In the genomic region with DNA sequence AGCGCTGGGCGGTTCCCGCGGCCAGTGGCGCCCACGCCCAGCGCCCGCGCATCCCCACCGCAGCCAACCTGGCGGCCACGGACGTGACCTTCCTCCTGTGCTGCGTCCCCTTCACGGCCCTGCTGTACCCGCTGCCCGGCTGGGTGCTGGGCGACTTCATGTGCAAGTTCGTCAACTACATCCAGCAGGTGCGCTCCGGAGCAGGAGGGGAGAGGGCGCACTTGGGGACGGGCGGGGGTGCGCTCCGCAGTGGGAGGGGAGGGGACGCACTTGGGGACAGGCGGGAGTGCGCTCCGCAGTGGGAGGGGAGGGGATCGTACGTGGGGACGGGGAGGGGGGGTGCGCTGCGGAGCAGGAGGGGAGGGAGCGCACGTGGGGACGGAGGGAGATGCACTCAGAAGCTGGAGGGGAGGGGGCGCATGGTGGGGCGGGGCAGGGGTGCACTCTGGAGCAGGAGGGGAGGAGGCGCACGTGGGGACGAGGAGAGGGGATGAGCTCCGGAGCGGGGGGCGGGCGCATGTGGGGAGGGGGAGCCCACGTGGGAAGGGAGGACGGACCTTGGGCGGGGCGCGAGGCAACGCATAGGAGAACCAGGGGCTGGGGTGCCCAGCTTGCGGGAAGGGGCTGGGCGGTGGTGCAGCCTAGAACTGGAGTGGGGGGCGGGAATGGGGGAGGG, we compare ENCODE assay signal across 7 cellular contexts.
DNase-seq lines count a peak whose midpoint lies in the region; ATAC-seq lines count a peak whose summit lies in the region.
"Had no signal": no experiment of that assay in that cellular context is flagged by ENCODE, and none has a peak within 500 bp of the region (broad histone marks: within the 10 kb centered on the region; RNA-seq: fewer than 3 reads in every experiment).

No MANE protein-coding gene starts in this region.

- H3K27ac Mint-ChIP-seq in memory B cell: peak overlapping the region; percentile 55

- ATAC-seq in memory B cell (ENCODE audit: low read depth) (no peak), HG02840 (IDR thresholded peaks at IDR 0.05; ENCODE audit: low FRiP score, unreplicated experiment) (no peak)

- peaks cover 21% of the 10 kb centered on the region for H3K4me1 Mint-ChIP-seq in memory B cell

- no peaks in the 10 kb centered on the region for H3K27me3 Mint-ChIP-seq in memory B cell

- no peaks in the 10 kb centered on the region for H3K9me3 Mint-ChIP-seq in memory B cell

- peak overlapping the region; percentile 81 for H3K4me3 Mint-ChIP-seq in memory B cell

- no peaks in the 10 kb centered on the region for H3K36me3 Mint-ChIP-seq in memory B cell

- DNase-seq in DMS79 treated with DMSO at 0.1 percent for 48 hours (lab: John Stamatoyannopoulos, UW): peak; percentile 53
- no peak for DNase-seq in DMS79 (lab: John Stamatoyannopoulos, UW)
- DNase-seq in SW480 (ENCODE audit: low spot score): peak; percentile 43
- DNase-seq in memory B cell (ENCODE audit: low spot score in 2 of 2): no peak
- no peak for DNase-seq in anterior cingulate cortex (lab: John Stamatoyannopoulos, UW)
- DNase-seq: SK-N-SH had no signal

Comparison
In these comparisons a context has a peak if more than half of its experiments do, and no peak if none do; other contexts are left out.
1. DNase-seq: peak in DMS79 treated with DMSO at 0.1 percent for 48 hours (single experiment) and SW480 (single experiment); none in DMS79 (single experiment), memory B cell (0 of 2) and anterior cingulate cortex (0 of 58).